ENCODE assay signal across 27 cellular contexts in genomic region chr18:59381949-59382348, GRCh38.
"Had no signal": no experiment of that assay in that cellular context is flagged by ENCODE, and none has a peak within 500 bp of the region (broad histone marks: within the 10 kb centered on the region; RNA-seq: fewer than 3 reads in every experiment).

No MANE protein-coding gene starts in this region.

- H3K4me3 Mint-ChIP-seq: immature natural killer cell; mesothelial cell of epicardium; naive B cell; natural killer cell; nephron progenitor cell; stimulated activated naive B cell treated with anti-CD40 and anti-IgM and Interleukin-4, amounts not matched to agents 10 μg/mL and 1 μg/mL and 100 μg/mL, for 72 hours had no signal

- H3K27ac Mint-ChIP-seq: immature natural killer cell; mesothelial cell of epicardium; naive B cell; natural killer cell; nephron progenitor cell; stimulated activated naive B cell treated with anti-CD40 and anti-IgM and Interleukin-4, amounts not matched to agents 10 μg/mL and 1 μg/mL and 100 μg/mL, for 72 hours had no signal

- H3K27me3 ChIP-seq: pancreas, right atrium auricular region, right lobe of liver, testis, thyroid gland, transverse colon, upper lobe of left lung, vagina had no signal

- H3K4me2 ChIP-seq: smooth muscle cell had no signal

- ATAC-seq: left colon; natural killer cell; pancreas; right lobe of liver; stimulated activated naive B cell treated with anti-CD40 and anti-IgM and Interleukin-4, amounts not matched to agents 10 μg/mL and 1 μg/mL and 100 μg/mL, for 72 hours; stimulated activated naive CD8-positive, alpha-beta T cell treated with anti-CD3 and anti-CD28 coated beads, Interleukin-15, Interleukin-2, amounts not matched to agents 100 U/mL and 50 U/mL, for 24 hours had no signal

- DNase-seq: hypothalamus; immature natural killer cell; kidney; left colon; left ventricle myocardium inferior; mesendoderm; naive B cell; natural killer cell; nephron progenitor cell; nucleus accumbens; pancreas; right lobe of liver; stimulated activated CD4-positive, alpha-beta T cell treated with anti-CD3 and anti-CD28 coated beads, Interleukin-1b, Interleukin-23, amount 100 ng/mL, for 48 hours; stimulated activated CD4-positive, alpha-beta T cell treated with anti-CD3 and anti-CD28 coated beads, Interleukin-2, amount 100 ng/mL, for 48 hours; stimulated activated naive B cell treated with anti-CD40 and anti-IgM and Interleukin-4, amounts not matched to agents 10 μg/mL and 1 μg/mL and 100 μg/mL, for 72 hours; stimulated activated naive CD8-positive, alpha-beta T cell treated with anti-CD3 and anti-CD28 coated beads, Interleukin-15, Interleukin-2, amounts not matched to agents 100 U/mL and 50 U/mL, for 24 hours; stomach; testis; thyroid gland; transverse colon; upper lobe of left lung had no signal

- H3K9me3 ChIP-seq: left ventricle myocardium inferior, pancreas, right atrium auricular region, right lobe of liver, stomach, testis, thyroid gland, transverse colon, upper lobe of left lung, vagina had no signal

- H3K4me1 Mint-ChIP-seq: immature natural killer cell, mesothelial cell of epicardium, natural killer cell had no signal

- FAIRE-seq: islet of Langerhans, kidney, pancreas had no signal

- H3K4me1 ChIP-seq: pancreas, right lobe of liver, stomach, testis, thyroid gland, transverse colon, upper lobe of left lung, vagina had no signal

- H3K9me3 Mint-ChIP-seq: naive B cell; natural killer cell; stimulated activated naive B cell treated with anti-CD40 and anti-IgM and Interleukin-4, amounts not matched to agents 10 μg/mL and 1 μg/mL and 100 μg/mL, for 72 hours had no signal

- H3K4me3 ChIP-seq: left ventricle myocardium inferior, lung, pancreas, right atrium auricular region, right lobe of liver, smooth muscle cell, stomach, testis, thyroid gland, transverse colon, upper lobe of left lung, vagina had no signal

- H3K36me3 ChIP-seq: left ventricle myocardium inferior, pancreas, right atrium auricular region, right lobe of liver, stomach, thyroid gland, transverse colon, upper lobe of left lung, vagina had no signal

- H3K27ac ChIP-seq: left ventricle myocardium inferior, pancreas, right atrium auricular region, right lobe of liver, stomach, testis, thyroid gland, transverse colon, upper lobe of left lung, vagina had no signal

- H3K36me3 Mint-ChIP-seq: immature natural killer cell; mesothelial cell of epicardium; naive B cell; natural killer cell; stimulated activated naive B cell treated with anti-CD40 and anti-IgM and Interleukin-4, amounts not matched to agents 10 μg/mL and 1 μg/mL and 100 μg/mL, for 72 hours had no signal
